ENCODE assay signal across 13 cellular contexts in genomic region chr13:32783067-32783466, GRCh38.
DNase-seq lines count a peak whose midpoint lies in the region; ATAC-seq and TF ChIP-seq lines count a peak whose summit lies in the region.
"Had no signal": no experiment of that assay in that cellular context is flagged by ENCODE, and none has a peak within 500 bp of the region (broad histone marks: within the 10 kb centered on the region; RNA-seq: fewer than 3 reads in every experiment).

No MANE protein-coding gene starts in this region.

- in situ Hi-C loops in brain microvascular endothelial cell (cut with HindIII; ENCODE audit: low pct_ligation_motif_present, low sequenced_read_pairs), result no loop called here

- 18% methylated on average over 3 of the region's 3 CpGs for WGBS in smooth muscle cell (ENCODE audit: low lambda C conversion rate)

- no peak overlapping the region for H3K4me3 ChIP-seq in brain microvascular endothelial cell (ENCODE audit: low read depth, low read length)
- H3K4me3 ChIP-seq in smooth muscle cell, result no peak overlapping the region
- H3K4me3 ChIP-seq: MG63, SJSA1 had no signal

- no peak for DNase-seq in activated T-cell treated with anti-CD3 and anti-CD28 coated beads, Interleukin-2, amount 50 U/mL, for 4 hours
- DNase-seq in activated T-cell treated with anti-CD3 and anti-CD28 coated beads for 4 hours, result no peak
- DNase-seq in M059J (ENCODE audit: low read depth), result peak; percentile 12
- DNase-seq in brain microvascular endothelial cell, result peak; percentile 25
- DNase-seq in smooth muscle cell (lab: John Stamatoyannopoulos, UW; ENCODE audit: unreplicated experiment), result no peak
- DNase-seq in NCI-H1436 treated with DMSO at 0.1 percent for 48 hours (lab: John Stamatoyannopoulos, UW), result no peak
- DNase-seq in NOMO-1 treated with dmso at 0.1 percent for 144 hours (lab: John Stamatoyannopoulos, UW; ENCODE audit: unreplicated experiment), result no peak
- DNase-seq: erythroblast, MG63, NCI-H524 had no signal

- no peaks in the 10 kb centered on the region for H3F3A ChIP-seq in smooth muscle cell (ENCODE audit: low read depth)

- no peaks in the 10 kb centered on the region for H3K79me2 ChIP-seq in smooth muscle cell (ENCODE audit: low read depth)

- peaks cover 21% of the 10 kb centered on the region for H3K36me3 Mint-ChIP-seq in activated T-cell treated with anti-CD3 and anti-CD28 coated beads, Interleukin-2, amount 50 U/mL, for 4 hours (ENCODE audit: insufficient read depth)

- H3K4me3 Mint-ChIP-seq in activated T-cell treated with anti-CD3 and anti-CD28 coated beads, Interleukin-2, amount 50 U/mL, for 4 hours, result peak overlapping the region; percentile 58
- H3K4me3 Mint-ChIP-seq: brain had no signal

- H2AFZ ChIP-seq in smooth muscle cell (ENCODE audit: low read depth), result no peak overlapping the region

- no peak overlapping the region for H3K9ac ChIP-seq in smooth muscle cell (ENCODE audit: low read depth)

- no peaks in the 10 kb centered on the region for H3K4me1 ChIP-seq in smooth muscle cell (ENCODE audit: low read depth)
- H3K4me1 ChIP-seq: SJSA1 had no signal

- H3K36me3 ChIP-seq in brain microvascular endothelial cell (replicated peaks), result no peaks in the 10 kb centered on the region
- peaks cover 10% of the 10 kb centered on the region for H3K36me3 ChIP-seq in smooth muscle cell (ENCODE audit: low read depth)
- H3K36me3 ChIP-seq: SJSA1 had no signal

- H3K27ac ChIP-seq in brain microvascular endothelial cell (no peak overlapping the region), smooth muscle cell (ENCODE audit: low read depth) (peak overlapping the region; percentile 64)
- H3K27ac ChIP-seq: SJSA1 had no signal

- no peaks in the 10 kb centered on the region for H4K20me1 ChIP-seq in smooth muscle cell (ENCODE audit: low read depth)

- peak overlapping the region; percentile 50 for H3K4me2 ChIP-seq in smooth muscle cell

- no peaks in the 10 kb centered on the region for H3K27me3 Mint-ChIP-seq in activated T-cell treated with anti-CD3 and anti-CD28 coated beads, Interleukin-2, amount 50 U/mL, for 4 hours (ENCODE audit: low read depth)
- H3K27me3 Mint-ChIP-seq: brain had no signal

- ATAC-seq in activated T-cell treated with anti-CD3 and anti-CD28 coated beads, Interleukin-2, amount 50 U/mL, for 4 hours, result peak; percentile 89 to 90
- no peak for ATAC-seq in HG03378 (IDR thresholded peaks at IDR 0.05; ENCODE audit: unreplicated experiment)

- no peaks in the 10 kb centered on the region for H3K9me3 ChIP-seq in smooth muscle cell (replicated peaks; ENCODE audit: low read depth)
- H3K9me3 ChIP-seq: MG63, SJSA1 had no signal

- H3K27me3 ChIP-seq in brain microvascular endothelial cell (replicated peaks) (no peaks in the 10 kb centered on the region), smooth muscle cell (ENCODE audit: low read depth) (no peaks in the 10 kb centered on the region)
- H3K27me3 ChIP-seq: MG63, SJSA1 had no signal

- TF ChIP-seq CTCF in brain microvascular endothelial cell (IDR thresholded peaks at IDR 0.05; ENCODE audit: low read depth, low read length, missing control alignments) (no peak), smooth muscle cell (IDR thresholded peaks at IDR 0.05; ENCODE audit: borderline replicate concordance, insufficient read depth, poor library complexity, severe bottlenecking) (no peak)

- no peaks in the 10 kb centered on the region for H3K9me3 Mint-ChIP-seq in activated T-cell treated with anti-CD3 and anti-CD28 coated beads, Interleukin-2, amount 50 U/mL, for 4 hours

- peaks cover 25% of the 10 kb centered on the region for H3K4me1 Mint-ChIP-seq in activated T-cell treated with anti-CD3 and anti-CD28 coated beads, Interleukin-2, amount 50 U/mL, for 4 hours (ENCODE audit: low read depth)
- H3K4me1 Mint-ChIP-seq: brain had no signal

Comparison
In these comparisons a context has a peak if more than half of its experiments do, and no peak if none do; other contexts are left out.
1. DNase-seq: peak in M059J (single experiment) and brain microvascular endothelial cell (single experiment); none in activated T-cell treated with anti-CD3 and anti-CD28 coated beads, Interleukin-2, amount 50 U/mL, for 4 hours (single experiment), activated T-cell treated with anti-CD3 and anti-CD28 coated beads for 4 hours (single experiment), smooth muscle cell (single experiment), NCI-H1436 treated with DMSO at 0.1 percent for 48 hours (single experiment) and NOMO-1 treated with dmso at 0.1 percent for 144 hours (single experiment).